Comparison of ENCODE assay signal across 8 cellular contexts in genomic region chr16:88743693-88744519, GRCh38. TPM values are rescaled to one million over a fixed set of nuclear protein-coding genes. Genes with fewer than 3 reads are reported as not detected.
DNase-seq lines count a peak whose midpoint lies in the region; ATAC-seq and TF ChIP-seq lines count a peak whose summit lies in the region.

No MANE protein-coding gene starts in this region.

- no peaks in the 10 kb centered on the region for H3K9me3 ChIP-seq in CD8-positive, alpha-beta memory T cell (ENCODE audit: low read length)
- H3K9me3 ChIP-seq in left ventricle myocardium inferior (replicated peaks) = no peaks in the 10 kb centered on the region

- intact Hi-C loops in left ventricle myocardium inferior (cut with micrococcal nuclease) = loop anchor here (5.0 kb wide), 1 partner anchor 38 kb away; no protein-coding TSS in a partner anchor

- H3K9me3 Mint-ChIP-seq in CD8-positive, alpha-beta memory T cell = no peaks in the 10 kb centered on the region

- peaks cover 30% of the 10 kb centered on the region for H3K4me1 ChIP-seq in CD8-positive, alpha-beta memory T cell (ENCODE audit: insufficient read depth, low read length)
- H3K4me1 ChIP-seq in left ventricle myocardium inferior = peaks cover 41% of the 10 kb centered on the region

- H3K36me3 ChIP-seq in CD8-positive, alpha-beta memory T cell (ENCODE audit: insufficient read depth, low read length) = no peaks in the 10 kb centered on the region
- H3K36me3 ChIP-seq in left ventricle myocardium inferior = no peaks in the 10 kb centered on the region

- peak overlapping the region in 3 of 8 donors; percentile 22 to 69 (median 23) for H3K27ac Mint-ChIP-seq in CD8-positive, alpha-beta memory T cell

- H3K27me3 Mint-ChIP-seq in CD8-positive, alpha-beta memory T cell = no peaks in the 10 kb centered on the region

- ATAC-seq in GM18907 (IDR thresholded peaks at IDR 0.05; ENCODE audit: unreplicated experiment) = no peak
- no peak for ATAC-seq in GM19324 (IDR thresholded peaks at IDR 0.05; ENCODE audit: low FRiP score, unreplicated experiment)

- H3K27ac ChIP-seq in CD8-positive, alpha-beta memory T cell (ENCODE audit: low read depth, low read length) = no peak overlapping the region
- H3K27ac ChIP-seq in left ventricle myocardium inferior (replicated peaks) = peak overlapping the region; percentile 73

- CTCF ChIA-PET in CD8-positive, alpha-beta memory T cell (lab: Charles Lee) = interaction anchor here (1.0 to 3.4 kb wide), 11 partner anchors 10 to 114 kb away, joined by 3 to 14 read pairs (median 5); partner anchors contain the start of genes APRT, GALNS and TRAPPC2L

- H3K36me3 Mint-ChIP-seq in CD8-positive, alpha-beta memory T cell = peaks cover 0 to 20% (median 0%) of the 10 kb centered on the region in 3 donors

- H3K4me1 Mint-ChIP-seq in CD8-positive, alpha-beta memory T cell = peaks cover 20 to 33% (median 20%) of the 10 kb centered on the region in 3 donors

- POLR2A ChIA-PET in CD8-positive, alpha-beta memory T cell (lab: Charles Lee) = no interaction called here

- H3K4me3 Mint-ChIP-seq in CD8-positive, alpha-beta memory T cell = peak overlapping the region in 3 of 7 donors; percentile 14 to 39 (median 38)

- H3K4me3 ChIP-seq in CD8-positive, alpha-beta memory T cell (ENCODE audit: low read length) = no peak overlapping the region
- H3K4me3 ChIP-seq in left ventricle myocardium inferior (peak overlapping the region; percentile 15), retinal pigment epithelial cell (ENCODE audit: low read length) (no peak overlapping the region)

- peak; percentile 59 to 83 (median 70) for DNase-seq in CD8-positive, alpha-beta memory T cell
- DNase-seq in HT-29 (ENCODE audit: low spot score) = peak; percentile 83
- DNase-seq in T-helper 1 cell = peak; percentile 53 to 75 (median 63)
- peak; percentile 52 for DNase-seq in amniotic epithelial cell (ENCODE audit: low read depth)
- peak; percentile 80 for DNase-seq in left ventricle myocardium inferior
- DNase-seq in retinal pigment epithelial cell (ENCODE audit: low read depth) = no peak

- TF ChIP-seq CTCF in left ventricle myocardium inferior (IDR thresholded peaks at IDR 0.05; ENCODE audit: borderline replicate concordance) = peak; percentile 91
- peak; percentile 88 for TF ChIP-seq CTCF in retinal pigment epithelial cell (conservative IDR thresholded peaks at IDR 0.05; ENCODE audit: low read depth, low read length)

- H3K27me3 ChIP-seq in CD8-positive, alpha-beta memory T cell (ENCODE audit: insufficient read depth, low read length, poor library complexity, severe bottlenecking) = no peaks in the 10 kb centered on the region
- no peaks in the 10 kb centered on the region for H3K27me3 ChIP-seq in left ventricle myocardium inferior (ENCODE audit: low read depth)

RNA-seq across cellular contexts. Expression of gene CTU2, which starts 37.6 kb away (rescaled TPM):
- 10 to 100 TPM; 68.6 to 69.0 TPM for total RNA-seq in CD8-positive, alpha-beta memory T cell
- polyA plus RNA-seq in CD8-positive, alpha-beta memory T cell = 21.6 TPM
- 38.4 and 44.5 TPM in 2 replicates for total RNA-seq in HT-29 (2014; rRNA removed; shearing (Covaris generic))
- 13.1 TPM for total RNA-seq in left ventricle myocardium inferior

RNA-seq across cellular contexts. Expression of gene RNF166, which starts 37.7 kb away (rescaled TPM):
- 10 to 100 TPM; 51.7 to 56.2 TPM for total RNA-seq in CD8-positive, alpha-beta memory T cell
- polyA plus RNA-seq in CD8-positive, alpha-beta memory T cell = 122 TPM
- 44.6 and 49.8 TPM in 2 replicates for total RNA-seq in HT-29 (2014; rRNA removed; shearing (Covaris generic))
- 14.2 TPM for total RNA-seq in left ventricle myocardium inferior

RNA-seq across cellular contexts. Expression of gene PIEZO1, which starts 41.1 kb away (rescaled TPM):
- total RNA-seq in CD8-positive, alpha-beta memory T cell = 100 to 1,000 TPM; 215 to 230 TPM
- 58.4 TPM for polyA plus RNA-seq in CD8-positive, alpha-beta memory T cell
- total RNA-seq in HT-29 (2014; rRNA removed; shearing (Covaris generic)) = 327 and 375 TPM in 2 replicates
- 17.1 TPM for total RNA-seq in left ventricle myocardium inferior

RNA-seq across cellular contexts. Expression of gene SNAI3, which starts 57.6 kb away (rescaled TPM):
- 1 to 10 TPM; 2.2 to 2.8 TPM for total RNA-seq in CD8-positive, alpha-beta memory T cell
- polyA plus RNA-seq in CD8-positive, alpha-beta memory T cell = 13.5 TPM
- total RNA-seq in HT-29 (2014; rRNA removed; shearing (Covaris generic)) = 1.2 and 1.7 TPM in 2 replicates
- total RNA-seq in left ventricle myocardium inferior = 3.1 TPM

RNA-seq across cellular contexts. Expression of gene CDT1, which starts 59.7 kb away (rescaled TPM):
- 100 to 1,000 TPM in 1 of 2 experiments, 10 to 100 TPM in 1; 97.6 to 106 TPM for total RNA-seq in CD8-positive, alpha-beta memory T cell
- 0.26 TPM for polyA plus RNA-seq in CD8-positive, alpha-beta memory T cell
- total RNA-seq in HT-29 (2014; rRNA removed; shearing (Covaris generic)) = 120 and 146 TPM in 2 replicates
- 0.63 TPM for total RNA-seq in left ventricle myocardium inferior

Comparison
In these comparisons a context has a peak if more than half of its experiments do, and no peak if none do; other contexts are left out.
1. RNA of gene PIEZO1, which starts 41.1 kb away (total RNA-seq): 327 to 375 TPM in HT-29 and 215 to 230 TPM in CD8-positive, alpha-beta memory T cell; 17.1 TPM in left ventricle myocardium inferior (single experiment); every median in the first group is over 10 times any median in the second.